ENCODE assay signal across 8 cellular contexts in genomic region chr9:126491256-126491879, GRCh38.
A peak's percentile ranks its signal among the peaks of the same experiment; 100 is the strongest.
DNase-seq lines count a peak whose midpoint lies in the region; ATAC-seq, FAIRE-seq and TF ChIP-seq lines count a peak whose summit lies in the region.

No MANE protein-coding gene starts in this region.

- H3K27me3 ChIP-seq in neural cell (ENCODE audit: insufficient read depth, low read depth, low read length): no peaks in the 10 kb centered on the region
- no peaks in the 10 kb centered on the region for H3K27me3 ChIP-seq in uterus

- TF ChIP-seq EP300 in neural cell (conservative IDR thresholded peaks at IDR 0.05; ENCODE audit: poor library complexity, severe bottlenecking): no peak

- peak; percentile 92 for TF ChIP-seq CTCF in AG10803 (conservative IDR thresholded peaks at IDR 0.05; ENCODE audit: low read length)
- TF ChIP-seq CTCF in neural cell (IDR thresholded peaks at IDR 0.05; ENCODE audit: poor library complexity, severe bottlenecking): peak; percentile 92
- peak; percentile 83 to 95 (median 91) for TF ChIP-seq CTCF in uterus (IDR thresholded peaks at IDR 0.05)

- no peak overlapping the region for H3K27ac ChIP-seq in neural cell (ENCODE audit: low read length)
- no peak overlapping the region for H3K27ac ChIP-seq in uterus

- peaks cover 29% of the 10 kb centered on the region for H3K27me3 Mint-ChIP-seq in activated CD4-positive, alpha-beta memory T cell treated with anti-CD3 and anti-CD28 coated beads, Interleukin-2, amount 10 ng/mL, durations not matched to agents 7 days and 5 days

- H3K9me2 ChIP-seq in neural cell (ENCODE audit: insufficient read depth, low read length): no peaks in the 10 kb centered on the region

- H3K4me1 Mint-ChIP-seq in activated CD4-positive, alpha-beta memory T cell treated with anti-CD3 and anti-CD28 coated beads, Interleukin-2, amount 10 ng/mL, durations not matched to agents 7 days and 5 days: peaks cover 12% of the 10 kb centered on the region

- no peaks in the 10 kb centered on the region for H3K9me3 Mint-ChIP-seq in activated CD4-positive, alpha-beta memory T cell treated with anti-CD3 and anti-CD28 coated beads, Interleukin-2, amount 10 ng/mL, durations not matched to agents 7 days and 5 days

- no peak for ATAC-seq in HG02852 (IDR thresholded peaks at IDR 0.05; ENCODE audit: unreplicated experiment)

- POLR2A ChIA-PET in activated CD4-positive, alpha-beta memory T cell treated with anti-CD3 and anti-CD28 coated beads, Interleukin-2, amount 10 ng/mL, durations not matched to agents 7 days and 5 days (lab: Charles Lee): interaction anchor here (0.6 to 2.5 kb wide), 3 partner anchors 93 to 1083 kb away, joined by 3 to 8 read pairs (median 3); no protein-coding TSS in a partner anchor

- peak; percentile 63 for FAIRE-seq in GM12892 (lab: Jason Lieb, UNC)

- H2AFZ ChIP-seq in neural cell (ENCODE audit: low read depth, low read length): no peak overlapping the region

- DNase-seq in AG10803 (ENCODE audit: low read depth): peak; percentile 66
- no peak for DNase-seq in GM12892 (ENCODE audit: insufficient read length)
- DNase-seq in NCI-H226: peak; percentile 30
- peak; percentile 60 for DNase-seq in activated CD4-positive, alpha-beta memory T cell treated with anti-CD3 and anti-CD28 coated beads, Interleukin-2, amount 10 ng/mL, durations not matched to agents 7 days and 5 days
- DNase-seq in fibroblast of gingiva (ENCODE audit: low read depth): peak; percentile 50
- peak in 1 of 2 donors; percentile 51 for DNase-seq in uterus

- H3K4me3 ChIP-seq in AG10803 (ENCODE audit: low read length) (no peak overlapping the region), neural cell (ENCODE audit: low read length) (no peak overlapping the region), uterus (no peak overlapping the region)

- H3K36me3 ChIP-seq in neural cell (ENCODE audit: insufficient read depth, low read length) (no peaks in the 10 kb centered on the region), uterus (no peaks in the 10 kb centered on the region)

- H3K27ac Mint-ChIP-seq in activated CD4-positive, alpha-beta memory T cell treated with anti-CD3 and anti-CD28 coated beads, Interleukin-2, amount 10 ng/mL, durations not matched to agents 7 days and 5 days: no peak overlapping the region

- no peak overlapping the region for H3K4me2 ChIP-seq in neural cell (ENCODE audit: low read length)

- peak; percentile 96 for TF ChIP-seq RAD21 in neural cell (conservative IDR thresholded peaks at IDR 0.05)

- H3K9ac ChIP-seq in neural cell (ENCODE audit: low read length): no peak overlapping the region

- no peaks in the 10 kb centered on the region for H4K20me1 ChIP-seq in neural cell (ENCODE audit: insufficient read depth)

- intact Hi-C loops in uterus (cut with DNase I; ENCODE audit: low total_unique reads): no loop called here

- CTCF ChIA-PET in activated CD4-positive, alpha-beta memory T cell treated with anti-CD3 and anti-CD28 coated beads, Interleukin-2, amount 10 ng/mL, durations not matched to agents 7 days and 5 days (lab: Charles Lee): interaction anchor here (0.6 to 5.3 kb wide), 33 partner anchors 9 to 1084 kb away, joined by 3 to 57 read pairs (median 4); partner anchors contain the start of gene MAPKAP1

- H3F3A ChIP-seq in neural cell (ENCODE audit: insufficient read depth, low read length, poor library complexity, severe bottlenecking): no peaks in the 10 kb centered on the region

- no peaks in the 10 kb centered on the region for H3K36me3 Mint-ChIP-seq in activated CD4-positive, alpha-beta memory T cell treated with anti-CD3 and anti-CD28 coated beads, Interleukin-2, amount 10 ng/mL, durations not matched to agents 7 days and 5 days (ENCODE audit: low read depth)

- H3K4me3 Mint-ChIP-seq in activated CD4-positive, alpha-beta memory T cell treated with anti-CD3 and anti-CD28 coated beads, Interleukin-2, amount 10 ng/mL, durations not matched to agents 7 days and 5 days: no peak overlapping the region

- no peak for TF ChIP-seq POLR2A in GM12892 (IDR thresholded peaks at IDR 0.05; ENCODE audit: low read depth, low read length)
- no peak for TF ChIP-seq POLR2A in uterus (IDR thresholded peaks at IDR 0.05)

- H3K79me2 ChIP-seq in neural cell (replicated peaks; ENCODE audit: insufficient read depth, low read length): no peaks in the 10 kb centered on the region

- H3K9me3 ChIP-seq in neural cell (ENCODE audit: low read length) (no peaks in the 10 kb centered on the region), uterus (no peaks in the 10 kb centered on the region)

- H3K4me1 ChIP-seq in uterus: no peaks in the 10 kb centered on the region

TF ChIP-seq in neural cell, 6 proteins besides CTCF, POLR2A, EP300 and RAD21:
- peak; percentile 92 for TF ChIP-seq SMC3 (conservative IDR thresholded peaks at IDR 0.05; ENCODE audit: poor library complexity)
- peak; percentile 25 for TF ChIP-seq MXI1 (conservative IDR thresholded peaks at IDR 0.05; ENCODE audit: poor library complexity, severe bottlenecking)
- TF ChIP-seq, protein P1, sequence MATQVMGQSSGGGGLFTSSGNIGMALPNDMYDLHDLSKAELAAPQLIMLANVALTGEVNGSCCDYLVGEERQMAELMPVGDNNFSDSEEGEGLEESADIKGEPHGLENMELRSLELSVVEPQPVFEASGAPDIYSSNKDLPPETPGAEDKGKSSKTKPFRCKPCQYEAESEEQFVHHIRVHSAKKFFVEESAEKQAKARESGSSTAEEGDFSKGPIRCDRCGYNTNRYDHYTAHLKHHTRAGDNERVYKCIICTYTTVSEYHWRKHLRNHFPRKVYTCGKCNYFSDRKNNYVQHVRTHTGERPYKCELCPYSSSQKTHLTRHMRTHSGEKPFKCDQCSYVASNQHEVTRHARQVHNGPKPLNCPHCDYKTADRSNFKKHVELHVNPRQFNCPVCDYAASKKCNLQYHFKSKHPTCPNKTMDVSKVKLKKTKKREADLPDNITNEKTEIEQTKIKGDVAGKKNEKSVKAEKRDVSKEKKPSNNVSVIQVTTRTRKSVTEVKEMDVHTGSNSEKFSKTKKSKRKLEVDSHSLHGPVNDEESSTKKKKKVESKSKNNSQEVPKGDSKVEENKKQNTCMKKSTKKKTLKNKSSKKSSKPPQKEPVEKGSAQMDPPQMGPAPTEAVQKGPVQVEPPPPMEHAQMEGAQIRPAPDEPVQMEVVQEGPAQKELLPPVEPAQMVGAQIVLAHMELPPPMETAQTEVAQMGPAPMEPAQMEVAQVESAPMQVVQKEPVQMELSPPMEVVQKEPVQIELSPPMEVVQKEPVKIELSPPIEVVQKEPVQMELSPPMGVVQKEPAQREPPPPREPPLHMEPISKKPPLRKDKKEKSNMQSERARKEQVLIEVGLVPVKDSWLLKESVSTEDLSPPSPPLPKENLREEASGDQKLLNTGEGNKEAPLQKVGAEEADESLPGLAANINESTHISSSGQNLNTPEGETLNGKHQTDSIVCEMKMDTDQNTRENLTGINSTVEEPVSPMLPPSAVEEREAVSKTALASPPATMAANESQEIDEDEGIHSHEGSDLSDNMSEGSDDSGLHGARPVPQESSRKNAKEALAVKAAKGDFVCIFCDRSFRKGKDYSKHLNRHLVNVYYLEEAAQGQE (IDR thresholded peaks at IDR 0.05; ENCODE audit: borderline replicate concordance): no peak
